Comparison of ENCODE assay signal across 5 cellular contexts in genomic region chr10:18856623-18857022, GRCh38.
DNase-seq lines count a peak whose midpoint lies in the region; TF ChIP-seq lines count a peak whose summit lies in the region.
"Not testable (repeated sequence)": the region's sequence is repeated elsewhere in the genome, so short reads cannot be mapped to it uniquely, and the experiment has no call there.

No MANE protein-coding gene starts in this region.

- intact Hi-C loops in A673 (cut with micrococcal nuclease; ENCODE audit: unreplicated experiment): not testable (repeated sequence)

- BruUV-seq in A673 (replicated peaks; lab: Mats Ljungman, UMichigan): not testable (repeated sequence)

- not testable (repeated sequence) for H3K4me3 Mint-ChIP-seq in nephron

- not testable (repeated sequence) for H3K27ac ChIP-seq in A673 (ENCODE audit: low read depth, low read length, poor library complexity, severe bottlenecking); WERI-Rb-1

- DNase-seq in A673 (ENCODE audit: low spot score) (peak; percentile 27), NCI-H82 (lab: John Stamatoyannopoulos, UW) (peak; percentile 79), WERI-Rb-1 (peak; percentile 13), retinal pigment epithelial cell (ENCODE audit: low read depth) (peak; percentile 30)

- CTCF ChIA-PET in A673 (lab: Charles Lee): not testable (repeated sequence)

- not testable (repeated sequence) for H3K27me3 ChIP-seq in A673 (replicated peaks; ENCODE audit: insufficient read depth, low read depth, low read length, poor library complexity); WERI-Rb-1 (ENCODE audit: insufficient read depth, low read depth, severe bottlenecking)

- H3K4me1 ChIP-seq in A673 (ENCODE audit: insufficient read depth, low read length, poor library complexity, severe bottlenecking): not testable (repeated sequence)

- H3K9me3 Mint-ChIP-seq in nephron: not testable (repeated sequence)

- not testable (repeated sequence) for H3K4me3 ChIP-seq in A673 (ENCODE audit: low read depth, low read length, poor library complexity, severe bottlenecking); WERI-Rb-1 (ENCODE audit: low read depth, low read length); retinal pigment epithelial cell (ENCODE audit: low read length)

- not testable (repeated sequence) for H3K36me3 ChIP-seq in A673 (ENCODE audit: insufficient read depth, low read length, poor library complexity, severe bottlenecking); WERI-Rb-1

- H3K9me3 ChIP-seq in A673 (ENCODE audit: low read depth, low read length, poor library complexity, severe bottlenecking); WERI-Rb-1 (ENCODE audit: severe bottlenecking): not testable (repeated sequence)

- H3K27me3 Mint-ChIP-seq in nephron (ENCODE audit: low read depth): not testable (repeated sequence)

- H3K27ac Mint-ChIP-seq in nephron: peak overlapping the region in 2 of 3 experiments; percentile 12 to 15

- not testable (repeated sequence) for TF ChIP-seq CTCF in A673 (conservative IDR thresholded peaks at IDR 0.05; ENCODE audit: low read depth, low read length); WERI-Rb-1 (IDR thresholded peaks at IDR 0.05; ENCODE audit: low read depth, low read length); nephron (IDR thresholded peaks at IDR 0.05; ENCODE audit: unreplicated experiment in 3 of 3); retinal pigment epithelial cell (conservative IDR thresholded peaks at IDR 0.05; ENCODE audit: low read depth, low read length)

- H3K4me1 Mint-ChIP-seq in nephron: peaks cover 17% of the 10 kb centered on the region

- not testable (repeated sequence) for H3K36me3 Mint-ChIP-seq in nephron (ENCODE audit: low read depth)

- POLR2A ChIA-PET in A673 (lab: Charles Lee; ENCODE audit: low non-redundant PET): not testable (repeated sequence)

Comparison
In these comparisons a context has a peak if more than half of its experiments do, and no peak if none do; other contexts are left out.
1. DNase-seq: peak in every context shown above with its lines; median percentile 79 in NCI-H82; 30 in retinal pigment epithelial cell; 27 in A673; 13 in WERI-Rb-1.